In genomic region chrX:10722804-10723364, GRCh38 we compare ENCODE assay signal across 8 cellular contexts.
DNase-seq lines count a peak whose midpoint lies in the region; ATAC-seq and TF ChIP-seq lines count a peak whose summit lies in the region.

No MANE protein-coding gene starts in this region.

- no peak overlapping the region for H3K4me3 ChIP-seq in HEK293 (ENCODE audit: low read depth, low read length)
- H3K4me3 ChIP-seq in adipocyte (ENCODE audit: low read length): peak overlapping the region; percentile 56
- H3K4me3 ChIP-seq in left ventricle myocardium inferior: no peak overlapping the region
- H3K4me3 ChIP-seq in sigmoid colon: no peak overlapping the region

- peak overlapping the region; percentile 39 for H3K9ac ChIP-seq in adipocyte (ENCODE audit: low read length)

- peak; percentile 9 for DNase-seq in activated gamma-delta T cell treated with Interleukin-2 at 50 U/mL for 16 hours
- no peak for DNase-seq in activated gamma-delta T cell (lab: John Stamatoyannopoulos, UW)
- DNase-seq in NCI-H526 (lab: John Stamatoyannopoulos, UW): peak; percentile 6 to 75
- DNase-seq in adipocyte (ENCODE audit: low read depth): peak; percentile 84
- DNase-seq in left ventricle myocardium inferior: no peak
- peak; percentile 83 for DNase-seq in sigmoid colon

- TF ChIP-seq CTCF in HEK293 (tag by site-specific recombination; IDR thresholded peaks at IDR 0.05): no peak
- peak; percentile 77 for TF ChIP-seq CTCF in left ventricle myocardium inferior (IDR thresholded peaks at IDR 0.05; ENCODE audit: borderline replicate concordance)
- TF ChIP-seq CTCF in sigmoid colon (IDR thresholded peaks at IDR 0.05): peak; percentile 36 to 58 (median 53)

- WGBS in sigmoid colon, 2 donors: 34 to 35% methylated on average over 6 of the region's 6 CpGs

- ATAC-seq in GM19023 (IDR thresholded peaks at IDR 0.05; ENCODE audit: unreplicated experiment): no peak

- POLR2A ChIA-PET in HEK293 (lab: Yijun Ruan, JAX): no interaction called here

- CTCF ChIA-PET in HEK293 (lab: Yijun Ruan, JAX): interaction anchor here (0.7 to 5.3 kb wide), 22 partner anchors 9 to 558 kb away, joined by 3 to 60 read pairs (median 4); no protein-coding TSS in a partner anchor

- H3K27me3 ChIP-seq in adipocyte (replicated peaks; ENCODE audit: control insufficient read depth, insufficient read depth, low read length) (no peaks in the 10 kb centered on the region), left ventricle myocardium inferior (ENCODE audit: low read depth) (no peaks in the 10 kb centered on the region), sigmoid colon (no peaks in the 10 kb centered on the region)

- intact Hi-C loops in left ventricle myocardium inferior (cut with micrococcal nuclease): no loop called here
- intact Hi-C loops in sigmoid colon (cut with DNase I): loop anchor here (2.0 to 10.0 kb wide), 2 partner anchors 108 to 534 kb away; no protein-coding TSS in a partner anchor

- no peak for TF ChIP-seq POLR2A in sigmoid colon (IDR thresholded peaks at IDR 0.05)

- TF ChIP-seq EP300 in sigmoid colon (IDR thresholded peaks at IDR 0.05): no peak

- H3K9me3 ChIP-seq in HEK293 (ENCODE audit: control insufficient read depth, insufficient read depth, low read depth, low read length) (no peaks in the 10 kb centered on the region), adipocyte (ENCODE audit: control insufficient read depth, low read length) (no peaks in the 10 kb centered on the region), left ventricle myocardium inferior (replicated peaks) (no peaks in the 10 kb centered on the region), sigmoid colon (no peaks in the 10 kb centered on the region)

- H3K4me1 ChIP-seq in HEK293 (ENCODE audit: control insufficient read depth, insufficient read depth, low read length) (no peaks in the 10 kb centered on the region), adipocyte (ENCODE audit: control insufficient read depth, insufficient read depth, low read length) (peaks cover 20% of the 10 kb centered on the region), left ventricle myocardium inferior (no peaks in the 10 kb centered on the region), sigmoid colon (peaks cover 0 to 19% (median 7%) of the 10 kb centered on the region in 4 donors)

- no peaks in the 10 kb centered on the region for H3K36me3 ChIP-seq in HEK293 (ENCODE audit: control insufficient read depth in 2 of 2, insufficient read depth in 1 of 2, low read length in 2 of 2)
- H3K36me3 ChIP-seq in adipocyte (ENCODE audit: control insufficient read depth, insufficient read depth, low read length, severe bottlenecking): no peaks in the 10 kb centered on the region
- H3K36me3 ChIP-seq in left ventricle myocardium inferior: no peaks in the 10 kb centered on the region
- no peaks in the 10 kb centered on the region for H3K36me3 ChIP-seq in sigmoid colon

- H3K27ac ChIP-seq in HEK293 (ENCODE audit: extremely low read depth, low read depth, low read length) (no peak overlapping the region), left ventricle myocardium inferior (replicated peaks) (no peak overlapping the region), sigmoid colon (peak overlapping the region in 3 of 4 donors; percentile 19 to 39 (median 33))

TF ChIP-seq in HEK293, 187 proteins besides CTCF, POLR2A, EP300 and RAD21:
- TF ChIP-seq ZNF654 (tag by site-specific recombination; IDR thresholded peaks at IDR 0.05; ENCODE audit: low read depth) (peak; percentile 43), ZNF223 (tag by site-specific recombination; IDR thresholded peaks at IDR 0.05) (no peak), ZNF549 (tag by site-specific recombination; IDR thresholded peaks at IDR 0.05) (no peak)

Comparison
In these comparisons a context has a peak if more than half of its experiments do, and no peak if none do; other contexts are left out.
1. DNase-seq: peak in activated gamma-delta T cell treated with Interleukin-2 at 50 U/mL for 16 hours (single experiment), NCI-H526 (2 of 2), adipocyte (single experiment) and sigmoid colon (single experiment); none in activated gamma-delta T cell (single experiment) and left ventricle myocardium inferior (single experiment).
2. H3K27ac ChIP-seq: peak in sigmoid colon (3 of 4); none in HEK293 (single experiment) and left ventricle myocardium inferior (single experiment).